Comparison of ENCODE assay signal across 21 cellular contexts in genomic region chr1:157313240-157313807, GRCh38.
A peak's percentile ranks its signal among the peaks of the same experiment; 100 is the strongest.
DNase-seq lines count a peak whose midpoint lies in the region; ATAC-seq, FAIRE-seq and TF ChIP-seq lines count a peak whose summit lies in the region.
"Had no signal": no experiment of that assay in that cellular context is flagged by ENCODE, and none has a peak within 500 bp of the region (broad histone marks: within the 10 kb centered on the region; RNA-seq: fewer than 3 reads in every experiment).

No MANE protein-coding gene starts in this region.

- intact Hi-C loops in K562 (cut with micrococcal nuclease) (loop anchor here (5.0 kb wide), 2 partner anchors 34 to 54 kb away; no protein-coding TSS in a partner anchor), right lobe of liver (cut with DNase I) (no loop called here), thyroid gland (cut with DNase I) (no loop called here)

- H3K4me2 ChIP-seq in K562 (ENCODE audit: insufficient read depth, low read length), result no peak overlapping the region
- H3K4me2 ChIP-seq: GM23338 had no signal

- no peaks in the 10 kb centered on the region for H3K36me3 Mint-ChIP-seq in activated T-cell treated with anti-CD3 and anti-CD28 coated beads, Interleukin-2, amount 50 U/mL, for 24 hours (ENCODE audit: low read depth)
- H3K36me3 Mint-ChIP-seq: CD4-positive, CD25-positive, alpha-beta regulatory T cell had no signal

- H3K4me1 ChIP-seq in K562 (replicated peaks in 1 of 2; ENCODE audit: control insufficient read depth in 2 of 2, insufficient read depth in 2 of 2, low read length in 2 of 2), result peaks cover 10 to 21% of the 10 kb centered on the region in 2 experiments; a peak in 4 of 5 replicates
- peaks cover 0 to 23% (median 7%) of the 10 kb centered on the region in 4 donors for H3K4me1 ChIP-seq in right lobe of liver
- peaks cover 33 to 35% of the 10 kb centered on the region in 2 donors for H3K4me1 ChIP-seq in thyroid gland
- H3K4me1 ChIP-seq in SJCRH30, result no peaks in the 10 kb centered on the region
- H3K4me1 ChIP-seq: BE2C had no signal

- H3K36me3 ChIP-seq in K562 (ENCODE audit: control insufficient read depth, insufficient read depth, low read length) (no peaks in the 10 kb centered on the region), right lobe of liver (no peaks in the 10 kb centered on the region), thyroid gland (no peaks in the 10 kb centered on the region), SJCRH30 (no peaks in the 10 kb centered on the region)
- H3K36me3 ChIP-seq: BE2C had no signal

- in situ Hi-C loops in K562 (cut with MboI), result loop anchor here (5.0 kb wide), 1 partner anchor 179 kb away; no protein-coding TSS in a partner anchor

- no peaks in the 10 kb centered on the region for H3K79me2 ChIP-seq in K562 (ENCODE audit: control insufficient read depth, insufficient read depth, low read length)

- no peaks in the 10 kb centered on the region for H3K9me1 ChIP-seq in K562 (ENCODE audit: control insufficient read depth, insufficient read depth, low read length)

- no peak overlapping the region for H3K4me3 Mint-ChIP-seq in activated T-cell treated with anti-CD3 and anti-CD28 coated beads, Interleukin-2, amount 50 U/mL, for 24 hours
- H3K4me3 Mint-ChIP-seq: CD4-positive, CD25-positive, alpha-beta regulatory T cell; CD8-positive, alpha-beta memory T cell; GM23338 had no signal

- no peak for TF ChIP-seq CTCF in K562 (IDR thresholded peaks at IDR 0.05 in 2 of 3, conservative IDR thresholded peaks at IDR 0.05 in 1 of 3; ENCODE audit: insufficient read depth in 2 of 3, low read depth in 1 of 3, low read length in 3 of 3)
- no peak for TF ChIP-seq CTCF in right lobe of liver (IDR thresholded peaks at IDR 0.05)
- TF ChIP-seq CTCF in thyroid gland (IDR thresholded peaks at IDR 0.05), result no peak

- no peak overlapping the region for H3K27ac Mint-ChIP-seq in activated T-cell treated with anti-CD3 and anti-CD28 coated beads, Interleukin-2, amount 50 U/mL, for 24 hours
- H3K27ac Mint-ChIP-seq: CD4-positive, CD25-positive, alpha-beta regulatory T cell; CD8-positive, alpha-beta memory T cell; GM23338 had no signal

- H3K9me3 ChIP-seq in K562 (replicated peaks; ENCODE audit: control insufficient read depth, insufficient read depth, low read depth, low read length) (peaks cover 5% of the 10 kb centered on the region), right lobe of liver (no peaks in the 10 kb centered on the region), thyroid gland (no peaks in the 10 kb centered on the region), SJCRH30 (replicated peaks) (no peaks in the 10 kb centered on the region)
- H3K9me3 ChIP-seq: BE2C had no signal

- BruUV-seq in K562 (replicated peaks; lab: Mats Ljungman, UMichigan), result no TSS peak

- 89% methylated on average over 3 of the region's 3 CpGs for WGBS in K562 (ENCODE audit: insufficient coverage, low coverage, missing lambda C conversion rate)
- WGBS in right lobe of liver (ENCODE audit: insufficient coverage, low coverage, low lambda C conversion rate, missing lambda C conversion rate), result 15% methylated on average over 2 of the region's 3 CpGs
- WGBS in thyroid gland, 2 donors, result 37 to 49% methylated on average over 3 of the region's 3 CpGs

- H4K20me1 ChIP-seq in K562 (replicated peaks; ENCODE audit: control insufficient read depth, insufficient read depth, low read length), result no peaks in the 10 kb centered on the region

- H3K9ac ChIP-seq in K562 (ENCODE audit: insufficient read depth in 1 of 2, low read depth in 2 of 2, low read length in 2 of 2), result no peak overlapping the region

- H3K4me3 ChIP-seq in K562 (no peak overlapping the region), right lobe of liver (no peak overlapping the region), thyroid gland (replicated peaks in 1 of 3) (no peak overlapping the region), SJCRH30 (no peak overlapping the region)
- H3K4me3 ChIP-seq: GM23338 had no signal

- no peak overlapping the region for H3K27ac ChIP-seq in K562 (ENCODE audit: extremely low read depth, low read depth, low read length)
- H3K27ac ChIP-seq in right lobe of liver, result peak overlapping the region in 1 of 3 donors; percentile 41
- no peak overlapping the region for H3K27ac ChIP-seq in thyroid gland
- H3K27ac ChIP-seq in SJCRH30, result no peak overlapping the region
- H3K27ac ChIP-seq: HL-60 had no signal

- H2AFZ ChIP-seq in K562 (ENCODE audit: low read depth, low read length), result peak overlapping the region; percentile 90
- H2AFZ ChIP-seq: GM23338 had no signal

- no peak for FAIRE-seq in K562 (lab: Jason Lieb, UNC)
- FAIRE-seq: A204.1, G401.6, GM12891, H54 had no signal

- POLR2A ChIA-PET in K562 (lab: Yijun Ruan, JAX), result no interaction called here

- H3K27me3 Mint-ChIP-seq in activated T-cell treated with anti-CD3 and anti-CD28 coated beads, Interleukin-2, amount 50 U/mL, for 24 hours, result peaks cover 51% of the 10 kb centered on the region

- no peaks in the 10 kb centered on the region for H3K4me1 Mint-ChIP-seq in activated T-cell treated with anti-CD3 and anti-CD28 coated beads, Interleukin-2, amount 50 U/mL, for 24 hours (ENCODE audit: low read depth)
- H3K4me1 Mint-ChIP-seq: CD4-positive, CD25-positive, alpha-beta regulatory T cell; CD8-positive, alpha-beta memory T cell had no signal

- peaks cover 18% of the 10 kb centered on the region for H3K9me3 Mint-ChIP-seq in activated T-cell treated with anti-CD3 and anti-CD28 coated beads, Interleukin-2, amount 50 U/mL, for 24 hours

- TF ChIP-seq POLR2A in K562 (conservative IDR thresholded peaks at IDR 0.05), result no peak
- TF ChIP-seq POLR2A in right lobe of liver (IDR thresholded peaks at IDR 0.05), result no peak
- no peak for TF ChIP-seq POLR2A in thyroid gland (IDR thresholded peaks at IDR 0.05)

- H3K27me3 ChIP-seq in K562 (ENCODE audit: control insufficient read depth in 2 of 2, insufficient read depth in 2 of 2, low read length in 2 of 2) (no peaks in the 10 kb centered on the region), right lobe of liver (no peaks in the 10 kb centered on the region), thyroid gland (no peaks in the 10 kb centered on the region), SJCRH30 (no peaks in the 10 kb centered on the region)
- H3K27me3 ChIP-seq: BE2C had no signal

- ATAC-seq in K562 (no peak), right lobe of liver (peak; percentile 89 to 96 (median 93))
- ATAC-seq: GM23338 had no signal

- TF ChIP-seq EP300 in K562 (IDR thresholded peaks at IDR 0.05; ENCODE audit: low read length), result no peak

- no peak for TF ChIP-seq RAD21 in K562 (CRISPR knock-in tag; conservative IDR thresholded peaks at IDR 0.05 in 1 of 2, IDR thresholded peaks at IDR 0.05 in 1 of 2)

- CTCF ChIA-PET in K562 (lab: Yijun Ruan, JAX; ENCODE audit: low intra/inter-chr PET ratio), result interaction anchor here (0.9 kb wide), 2 partner anchors 58 to 177 kb away, joined by 4 read pairs; no protein-coding TSS in a partner anchor

- DNase-seq in NCI-H2029 treated with DMSO at 0.1 percent for 48 hours (lab: John Stamatoyannopoulos, UW) (peak; percentile 36), K562 (ENCODE audit: extremely low read depth in 1 of 4, low spot score in 3 of 4) (no peak), right lobe of liver (peak; percentile 34 to 92 (median 82)), thyroid gland (peak; percentile 32 to 43), NCI-H1048 (lab: John Stamatoyannopoulos, UW) (no peak), SJCRH30 (no peak)
- no peak for DNase-seq in activated T-cell treated with anti-CD3 and anti-CD28 coated beads, Interleukin-2, amount 50 U/mL, for 24 hours
- DNase-seq: ACHN; BE2C; C1 segment of cervical spinal cord; CD4-positive, CD25-positive, alpha-beta regulatory T cell; CD8-positive, alpha-beta memory T cell; COR-L47; HCEC 1CT; IMR-90 had no signal

TF ChIP-seq in K562, 482 proteins besides CTCF, POLR2A, EP300 and RAD21:
- TF ChIP-seq GABPA (tag; conservative IDR thresholded peaks at IDR 0.05; ENCODE audit: low read depth) (no peak), NCOA6 (IDR thresholded peaks at IDR 0.05) (no peak), PCBP1 (IDR thresholded peaks at IDR 0.05; ENCODE audit: low read depth, low read length, poor library complexity, severe bottlenecking) (no peak), NFE2L1 (tag; IDR thresholded peaks at IDR 0.05; ENCODE audit: borderline replicate concordance, low read depth) (no peak), RBM34 (IDR thresholded peaks at IDR 0.05; ENCODE audit: borderline replicate concordance, insufficient read depth, low read length) (no peak), ZFP36 (IDR thresholded peaks at IDR 0.05; ENCODE audit: low read depth, low read length, partially characterized antibody) (no peak), HBP1 (CRISPR knock-in tag; IDR thresholded peaks at IDR 0.05) (no peak), HDAC2 (IDR thresholded peaks at IDR 0.05) (no peak), MBD1 (CRISPR knock-in tag; IDR thresholded peaks at IDR 0.05) (no peak), FOXK2 (conservative IDR thresholded peaks at IDR 0.05 in 1 of 2, IDR thresholded peaks at IDR 0.05 in 1 of 2; ENCODE audit: low read depth in 2 of 2) (no peak), RB1 (IDR thresholded peaks at IDR 0.05; ENCODE audit: low read depth) (no peak), SAFB (IDR thresholded peaks at IDR 0.05; ENCODE audit: borderline replicate concordance, low read depth, low read length) (no peak)

Comparison
In these comparisons a context has a peak if more than half of its experiments do, and no peak if none do; other contexts are left out.
1. DNase-seq: peak in NCI-H2029 treated with DMSO at 0.1 percent for 48 hours (single experiment), right lobe of liver (3 of 3) and thyroid gland (2 of 2); none in K562 (0 of 4), activated T-cell treated with anti-CD3 and anti-CD28 coated beads, Interleukin-2, amount 50 U/mL, for 24 hours (single experiment), NCI-H1048 (single experiment) and SJCRH30 (0 of 2).